Comparison of ENCODE assay signal across 14 cellular contexts in genomic region chr2:55161295-55162210, GRCh38.
DNase-seq lines count a peak whose midpoint lies in the region; FAIRE-seq and TF ChIP-seq lines count a peak whose summit lies in the region.
"Had no signal": no experiment of that assay in that cellular context is flagged by ENCODE, and none has a peak within 500 bp of the region (broad histone marks: within the 10 kb centered on the region; RNA-seq: fewer than 3 reads in every experiment).

No MANE protein-coding gene starts in this region.

- no peak overlapping the region for H3K23ac ChIP-seq in mesenchymal stem cell (ENCODE audit: low read length in 2 of 2)

- POLR2A ChIA-PET in MCF 10A (lab: Yijun Ruan, JAX) = interaction anchor here (0.6 to 9.0 kb wide), 5 partner anchors 9 to 320 kb away, joined by 3 to 104 read pairs (median 3); partner anchors contain the start of gene RTN4

- TF ChIP-seq CTCF in MCF 10A (IDR thresholded peaks at IDR 0.05; ENCODE audit: unreplicated experiment) = no peak
- TF ChIP-seq CTCF in mammary epithelial cell (conservative IDR thresholded peaks at IDR 0.05 in 1 of 2, IDR thresholded peaks at IDR 0.05 in 1 of 2; ENCODE audit: extremely low read depth in 1 of 2, insufficient read depth in 1 of 2, low read depth in 1 of 2, low read length in 2 of 2) = no peak
- no peak for TF ChIP-seq CTCF in bronchial epithelial cell (IDR thresholded peaks at IDR 0.05; ENCODE audit: insufficient read depth, low read length, severe bottlenecking)

- H3K4me3 ChIP-seq in mammary epithelial cell (replicated peaks in 1 of 3; ENCODE audit: insufficient read depth in 1 of 3, low read depth in 2 of 3, low read length in 3 of 3) (no peak overlapping the region), bronchial epithelial cell (ENCODE audit: low read depth, low read length) (no peak overlapping the region), mesenchymal stem cell (ENCODE audit: insufficient read depth in 1 of 2, low read depth in 1 of 2, low read length in 2 of 2) (no peak overlapping the region)
- H3K4me3 ChIP-seq: colonic mucosa had no signal

- H2BK5ac ChIP-seq in mesenchymal stem cell (ENCODE audit: low read depth, low read length, poor library complexity, severe bottlenecking) = no peak overlapping the region

- no peak overlapping the region for H2BK15ac ChIP-seq in mesenchymal stem cell (ENCODE audit: low read depth, poor library complexity, severe bottlenecking)

- no peak overlapping the region for H2BK12ac ChIP-seq in mesenchymal stem cell (ENCODE audit: low read length in 2 of 2)

- H3K4me1 Mint-ChIP-seq in MCF 10A (ENCODE audit: insufficient read depth, unreplicated experiment) = peaks cover 30% of the 10 kb centered on the region

- H4K91ac ChIP-seq in mesenchymal stem cell (ENCODE audit: low read length) = no peak overlapping the region

- H3K36me3 Mint-ChIP-seq in MCF 10A (ENCODE audit: insufficient read depth, unreplicated experiment) = no peaks in the 10 kb centered on the region
- H3K36me3 Mint-ChIP-seq: activated naive CD4-positive, alpha-beta T cell treated with anti-CD3 and anti-CD28 coated beads, Interleukin-2, amount 50 U/mL, for 24 hours had no signal

- H3K4me2 ChIP-seq in mammary epithelial cell (ENCODE audit: insufficient read depth, low read depth, low read length) (no peak overlapping the region), mesenchymal stem cell (ENCODE audit: low read length, poor library complexity, severe bottlenecking) (no peak overlapping the region)

- H3K27me3 Mint-ChIP-seq in MCF 10A (ENCODE audit: insufficient read depth, unreplicated experiment) = no peaks in the 10 kb centered on the region
- H3K27me3 Mint-ChIP-seq: activated naive CD4-positive, alpha-beta T cell treated with anti-CD3 and anti-CD28 coated beads, Interleukin-2, amount 50 U/mL, for 24 hours had no signal

- intact Hi-C loops in MCF 10A (cut with micrococcal nuclease) (no loop called here), mammary epithelial cell (cut with micrococcal nuclease) (no loop called here)

- no peak overlapping the region for H3K14ac ChIP-seq in mesenchymal stem cell (ENCODE audit: low read length in 2 of 2)

- no peaks in the 10 kb centered on the region for H3K79me2 ChIP-seq in mammary epithelial cell (ENCODE audit: insufficient read depth, low read length)

- H2AFZ ChIP-seq in mammary epithelial cell (ENCODE audit: low read depth, low read length) (no peak overlapping the region), mesenchymal stem cell (ENCODE audit: low read depth, low read length) (no peak overlapping the region)

- H3K79me1 ChIP-seq in mesenchymal stem cell (replicated peaks; ENCODE audit: low read length, poor library complexity, severe bottlenecking) = peaks cover 18% of the 10 kb centered on the region

- DNase-seq in MCF 10A (ENCODE audit: unreplicated experiment) (peak; percentile 54), mammary epithelial cell (no peak), bronchial epithelial cell (ENCODE audit: low read depth) (peak; percentile 32), mesenchymal stem cell (peak; percentile 41), AG20443 (ENCODE audit: low spot score) (no peak), DMS153 (lab: John Stamatoyannopoulos, UW) (no peak), cerebellum (ENCODE audit: low spot score) (no peak), HUDEP-2 (lab: John Stamatoyannopoulos, UW; ENCODE audit: unreplicated experiment in 76 of 76) (no peak)
- DNase-seq: colonic mucosa, foreskin fibroblast, Karpas-422 had no signal

- H4K8ac ChIP-seq in mesenchymal stem cell (ENCODE audit: low read length) = no peak overlapping the region

- H2BK120ac ChIP-seq in mesenchymal stem cell (ENCODE audit: low read depth, low read length) = no peak overlapping the region

- H3K9me3 ChIP-seq in mammary epithelial cell (replicated peaks; ENCODE audit: insufficient read depth, low read length) = no peaks in the 10 kb centered on the region
- H3K9me3 ChIP-seq in mesenchymal stem cell (ENCODE audit: control insufficient read depth, low read length) = no peaks in the 10 kb centered on the region
- H3K9me3 ChIP-seq: colonic mucosa had no signal

- H4K20me1 ChIP-seq in mammary epithelial cell (ENCODE audit: insufficient read depth, low read length) = no peaks in the 10 kb centered on the region

- H3K27ac Mint-ChIP-seq in MCF 10A (ENCODE audit: low read depth, unreplicated experiment) = no peak overlapping the region
- H3K27ac Mint-ChIP-seq: activated naive CD4-positive, alpha-beta T cell treated with anti-CD3 and anti-CD28 coated beads, Interleukin-2, amount 50 U/mL, for 24 hours had no signal

- no peaks in the 10 kb centered on the region for H3K9me3 Mint-ChIP-seq in MCF 10A (ENCODE audit: unreplicated experiment)
- H3K9me3 Mint-ChIP-seq: activated naive CD4-positive, alpha-beta T cell treated with anti-CD3 and anti-CD28 coated beads, Interleukin-2, amount 50 U/mL, for 24 hours had no signal

- H3K4ac ChIP-seq in mesenchymal stem cell (ENCODE audit: low read depth in 1 of 2, low read length in 2 of 2) = no peak overlapping the region

- H3K27ac ChIP-seq in mammary epithelial cell (ENCODE audit: insufficient read depth, low read depth, low read length) (no peak overlapping the region), mesenchymal stem cell (ENCODE audit: low read length, poor library complexity, severe bottlenecking) (no peak overlapping the region)
- H3K27ac ChIP-seq: colonic mucosa had no signal

- 80% methylated on average over 9 of the region's 10 CpGs for WGBS in mammary epithelial cell (ENCODE audit: low coverage, missing lambda C conversion rate)
- 95% methylated on average over 10 of the region's 10 CpGs for WGBS in mesenchymal stem cell

- H3K27me3 ChIP-seq in mammary epithelial cell (ENCODE audit: insufficient read depth, low read length) = no peaks in the 10 kb centered on the region
- H3K27me3 ChIP-seq in bronchial epithelial cell (ENCODE audit: control insufficient read depth, insufficient read depth, low read length) = no peaks in the 10 kb centered on the region
- H3K27me3 ChIP-seq in mesenchymal stem cell (ENCODE audit: control insufficient read depth in 1 of 2, insufficient read depth in 1 of 2, low read length in 2 of 2) = no peaks in the 10 kb centered on the region
- H3K27me3 ChIP-seq: colonic mucosa had no signal

- CTCF ChIA-PET in MCF 10A (lab: Yijun Ruan, JAX) = interaction anchor here (0.5 to 11.6 kb wide), 7 partner anchors 15 to 284 kb away, joined by 3 to 169 read pairs (median 3); no protein-coding TSS in a partner anchor
- CTCF ChIA-PET in mammary epithelial cell (lab: Charles Lee; ENCODE audit: low non-redundant PET) = no interaction called here

- peaks cover 4% of the 10 kb centered on the region for H3K4me1 ChIP-seq in mammary epithelial cell (ENCODE audit: insufficient read depth, low read length)
- peaks cover 24% of the 10 kb centered on the region for H3K4me1 ChIP-seq in mesenchymal stem cell (ENCODE audit: control insufficient read depth, insufficient read depth, low read depth, low read length)

- H3K36me3 ChIP-seq in mammary epithelial cell (ENCODE audit: insufficient read depth, low read length) (no peaks in the 10 kb centered on the region), bronchial epithelial cell (ENCODE audit: control insufficient read depth, insufficient read depth, low read length) (no peaks in the 10 kb centered on the region), mesenchymal stem cell (ENCODE audit: control insufficient read depth in 1 of 2, insufficient read depth in 2 of 2, low read depth in 1 of 2, low read length in 2 of 2) (no peaks in the 10 kb centered on the region)
- H3K36me3 ChIP-seq: colonic mucosa had no signal

- peak overlapping the region in 1 of 2 experiments; percentile 56 for H3K18ac ChIP-seq in mesenchymal stem cell (ENCODE audit: low read depth in 1 of 2, low read length in 2 of 2)

- H2AK5ac ChIP-seq in mesenchymal stem cell (ENCODE audit: low read length, severe bottlenecking) = no peak overlapping the region

- FAIRE-seq in bronchial epithelial cell (lab: Jason Lieb, UNC) = no peak
- FAIRE-seq: TTC549, urothelium cell line had no signal

- BruUV-seq in MCF 10A (replicated peaks; lab: Mats Ljungman, UMichigan) (no TSS peak), mammary epithelial cell (replicated peaks; lab: Mats Ljungman, UMichigan) (no TSS peak)

- in situ Hi-C loops in mammary epithelial cell (cut with MboI; ENCODE audit: low sequenced_read_pairs in 2 of 2) = loop anchor here in 1 of 2 donors (10.0 kb wide), 2 partner anchors 147 to 257 kb away; no protein-coding TSS in a partner anchor

- H3K4me3 Mint-ChIP-seq in MCF 10A (ENCODE audit: unreplicated experiment) = no peak overlapping the region
- H3K4me3 Mint-ChIP-seq: activated naive CD4-positive, alpha-beta T cell treated with anti-CD3 and anti-CD28 coated beads, Interleukin-2, amount 50 U/mL, for 24 hours had no signal

- H3K9ac ChIP-seq in mammary epithelial cell (ENCODE audit: insufficient read depth, low read length) (no peak overlapping the region), mesenchymal stem cell (ENCODE audit: low read length) (no peak overlapping the region)

- dilution Hi-C loops in mammary epithelial cell (cut with HindIII; ENCODE audit: low sequenced_read_pairs) = loop anchor here (25.0 kb wide), 1 partner anchor 449 kb away; the partner anchor contains the start of gene EML6

Comparison
In these comparisons a context has a peak if more than half of its experiments do, and no peak if none do; other contexts are left out.
1. DNase-seq: peak in MCF 10A (single experiment), bronchial epithelial cell (single experiment) and mesenchymal stem cell (single experiment); none in mammary epithelial cell (single experiment), AG20443 (single experiment), DMS153 (single experiment), cerebellum (single experiment) and HUDEP-2 (0 of 76).